1 cellular context compared by ENCODE assay signal in the genomic region with DNA sequence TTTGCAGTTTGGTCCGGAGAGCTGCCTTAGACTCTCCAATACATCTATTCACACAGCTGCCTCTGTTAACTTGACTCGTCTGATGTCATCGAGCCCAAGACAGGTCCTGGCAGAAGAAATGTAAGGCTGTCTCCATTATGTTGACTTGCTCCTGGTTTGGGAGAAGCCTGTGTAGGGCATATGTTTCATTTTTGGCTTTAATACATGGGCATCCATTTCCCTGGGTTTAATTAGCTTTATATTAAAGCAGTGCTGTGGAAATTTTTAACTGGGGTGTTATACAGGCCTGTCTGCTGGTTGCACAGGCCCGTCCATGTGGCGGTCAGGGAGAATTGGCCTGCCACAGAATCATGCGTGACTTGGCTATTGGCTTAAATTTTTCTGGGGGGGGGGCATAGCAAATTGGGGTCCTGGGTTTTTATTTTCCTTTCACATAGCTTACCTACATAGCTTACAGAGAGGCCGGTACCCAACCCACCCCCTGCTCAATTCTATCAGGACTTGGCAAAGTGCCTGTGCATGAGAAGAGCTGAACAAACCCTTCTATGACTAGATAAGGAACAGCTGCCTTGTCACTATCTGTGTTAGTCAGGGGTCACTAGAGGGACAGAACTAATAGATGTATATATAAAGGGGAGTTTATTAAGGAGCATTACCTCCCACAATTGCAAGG.
TF ChIP-seq lines count a peak whose summit lies in the region.

No MANE protein-coding gene starts in this region.

TF ChIP-seq in K562, 482 proteins besides CTCF, POLR2A, EP300 and RAD21 (continued from another document and continues in another):
- TF ChIP-seq KAT8 (IDR thresholded peaks at IDR 0.05; ENCODE audit: low read depth): no peak
- TF ChIP-seq ZNF766 (CRISPR knock-in tag; conservative IDR thresholded peaks at IDR 0.05): peak; percentile 82
- TF ChIP-seq SIN3B (IDR thresholded peaks at IDR 0.05; ENCODE audit: low read depth): no peak
- no peak for TF ChIP-seq RB1 (IDR thresholded peaks at IDR 0.05; ENCODE audit: low read depth)
- no peak for TF ChIP-seq ZBTB17 (CRISPR knock-in tag; IDR thresholded peaks at IDR 0.05)
- TF ChIP-seq, protein P1, sequence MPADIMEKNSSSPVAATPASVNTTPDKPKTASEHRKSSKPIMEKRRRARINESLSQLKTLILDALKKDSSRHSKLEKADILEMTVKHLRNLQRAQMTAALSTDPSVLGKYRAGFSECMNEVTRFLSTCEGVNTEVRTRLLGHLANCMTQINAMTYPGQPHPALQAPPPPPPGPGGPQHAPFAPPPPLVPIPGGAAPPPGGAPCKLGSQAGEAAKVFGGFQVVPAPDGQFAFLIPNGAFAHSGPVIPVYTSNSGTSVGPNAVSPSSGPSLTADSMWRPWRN (IDR thresholded peaks at IDR 0.05; ENCODE audit: low read depth): no peak
- TF ChIP-seq ZBTB8A (IDR thresholded peaks at IDR 0.05; ENCODE audit: partially characterized antibody): no peak
- TF ChIP-seq NFRKB (IDR thresholded peaks at IDR 0.05; ENCODE audit: low read depth): peak; percentile 68
- no peak for TF ChIP-seq RFX5 (IDR thresholded peaks at IDR 0.05; ENCODE audit: low read depth, low read length)
- TF ChIP-seq, protein P2, sequence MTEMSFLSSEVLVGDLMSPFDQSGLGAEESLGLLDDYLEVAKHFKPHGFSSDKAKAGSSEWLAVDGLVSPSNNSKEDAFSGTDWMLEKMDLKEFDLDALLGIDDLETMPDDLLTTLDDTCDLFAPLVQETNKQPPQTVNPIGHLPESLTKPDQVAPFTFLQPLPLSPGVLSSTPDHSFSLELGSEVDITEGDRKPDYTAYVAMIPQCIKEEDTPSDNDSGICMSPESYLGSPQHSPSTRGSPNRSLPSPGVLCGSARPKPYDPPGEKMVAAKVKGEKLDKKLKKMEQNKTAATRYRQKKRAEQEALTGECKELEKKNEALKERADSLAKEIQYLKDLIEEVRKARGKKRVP (CRISPR knock-in tag; IDR thresholded peaks at IDR 0.05): no peak; the same call in 1 of the 2 replicates
- TF ChIP-seq CHD2 (IDR thresholded peaks at IDR 0.05; ENCODE audit: low read depth, low read length): no peak
- TF ChIP-seq EWSR1 (IDR thresholded peaks at IDR 0.05; ENCODE audit: borderline replicate concordance, low read depth, partially characterized antibody): no peak
- no peak for TF ChIP-seq ZNF586 (CRISPR knock-in tag; conservative IDR thresholded peaks at IDR 0.05)
- TF ChIP-seq C11orf30 (IDR thresholded peaks at IDR 0.05; ENCODE audit: low read depth): no peak
- no peak for TF ChIP-seq NONO (IDR thresholded peaks at IDR 0.05; ENCODE audit: low read depth in 2 of 2, low read length in 1 of 2)
- TF ChIP-seq SMAD2 (IDR thresholded peaks at IDR 0.05; ENCODE audit: low read depth, low read length): no peak
- no peak for TF ChIP-seq HDGF (IDR thresholded peaks at IDR 0.05)
- no peak for TF ChIP-seq MXI1 (IDR thresholded peaks at IDR 0.05; ENCODE audit: low read depth, low read length)
- TF ChIP-seq U2AF1 (optimal IDR thresholded peaks at IDR 0.05; ENCODE audit: low read depth, low read length): no peak
- TF ChIP-seq PYGO2 (tag; IDR thresholded peaks at IDR 0.05): no peak
- TF ChIP-seq NFIC (IDR thresholded peaks at IDR 0.05): peak; percentile 97
- TF ChIP-seq, protein P3, sequence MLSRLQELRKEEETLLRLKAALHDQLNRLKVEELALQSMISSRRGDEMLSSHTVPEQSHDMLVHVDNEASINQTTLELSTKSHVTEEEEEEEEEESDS (CRISPR knock-in tag; IDR thresholded peaks at IDR 0.05): no peak
- no peak for TF ChIP-seq ZNF780A (CRISPR knock-in tag; IDR thresholded peaks at IDR 0.05)
- TF ChIP-seq, protein P4, sequence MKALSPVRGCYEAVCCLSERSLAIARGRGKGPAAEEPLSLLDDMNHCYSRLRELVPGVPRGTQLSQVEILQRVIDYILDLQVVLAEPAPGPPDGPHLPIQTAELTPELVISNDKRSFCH (CRISPR knock-in tag; IDR thresholded peaks at IDR 0.05): no peak
- TF ChIP-seq, protein P4 (tag; IDR thresholded peaks at IDR 0.05): no peak; the same call in 1 of the 2 replicates
- TF ChIP-seq POLR2AphosphoS2 (IDR thresholded peaks at IDR 0.05; ENCODE audit: low read length): no peak
- no peak for TF ChIP-seq CHD1 (IDR thresholded peaks at IDR 0.05; ENCODE audit: low read length)
- peak; percentile 60 for TF ChIP-seq TCF3 (CRISPR knock-in tag; IDR thresholded peaks at IDR 0.05)
- TF ChIP-seq CHD4 (IDR thresholded peaks at IDR 0.05; ENCODE audit: insufficient read depth, insufficient replicate concordance, low read depth, low read length, poor library complexity, severe bottlenecking): no peak
- TF ChIP-seq, protein P5, sequence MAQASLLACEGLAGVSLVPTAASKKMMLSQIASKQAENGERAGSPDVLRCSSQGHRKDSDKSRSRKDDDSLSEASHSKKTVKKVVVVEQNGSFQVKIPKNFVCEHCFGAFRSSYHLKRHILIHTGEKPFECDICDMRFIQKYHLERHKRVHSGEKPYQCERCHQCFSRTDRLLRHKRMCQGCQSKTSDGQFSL (CRISPR knock-in tag; IDR thresholded peaks at IDR 0.05): no peak
- TF ChIP-seq, protein P5 (tag; IDR thresholded peaks at IDR 0.05): no peak; a peak in 1 of 4 replicates
- no peak for TF ChIP-seq ZNF12 (CRISPR knock-in tag; IDR thresholded peaks at IDR 0.05)
- peak; percentile 77 for TF ChIP-seq SMAD1 (IDR thresholded peaks at IDR 0.05; ENCODE audit: low read depth, low read length, partially characterized antibody)
- TF ChIP-seq, protein P6, sequence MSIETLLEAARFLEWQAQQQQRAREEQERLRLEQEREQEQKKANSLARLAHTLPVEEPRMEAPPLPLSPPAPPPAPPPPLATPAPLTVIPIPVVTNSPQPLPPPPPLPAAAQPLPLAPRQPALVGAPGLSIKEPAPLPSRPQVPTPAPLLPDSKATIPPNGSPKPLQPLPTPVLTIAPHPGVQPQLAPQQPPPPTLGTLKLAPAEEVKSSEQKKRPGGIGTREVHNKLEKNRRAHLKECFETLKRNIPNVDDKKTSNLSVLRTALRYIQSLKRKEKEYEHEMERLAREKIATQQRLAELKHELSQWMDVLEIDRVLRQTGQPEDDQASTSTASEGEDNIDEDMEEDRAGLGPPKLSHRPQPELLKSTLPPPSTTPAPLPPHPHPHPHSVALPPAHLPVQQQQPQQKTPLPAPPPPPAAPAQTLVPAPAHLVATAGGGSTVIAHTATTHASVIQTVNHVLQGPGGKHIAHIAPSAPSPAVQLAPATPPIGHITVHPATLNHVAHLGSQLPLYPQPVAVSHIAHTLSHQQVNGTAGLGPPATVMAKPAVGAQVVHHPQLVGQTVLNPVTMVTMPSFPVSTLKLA (conservative IDR thresholded peaks at IDR 0.05): peak in 1 of 2 experiments; percentile 29; a peak in 1 of 4 replicates
- TF ChIP-seq, protein P7, sequence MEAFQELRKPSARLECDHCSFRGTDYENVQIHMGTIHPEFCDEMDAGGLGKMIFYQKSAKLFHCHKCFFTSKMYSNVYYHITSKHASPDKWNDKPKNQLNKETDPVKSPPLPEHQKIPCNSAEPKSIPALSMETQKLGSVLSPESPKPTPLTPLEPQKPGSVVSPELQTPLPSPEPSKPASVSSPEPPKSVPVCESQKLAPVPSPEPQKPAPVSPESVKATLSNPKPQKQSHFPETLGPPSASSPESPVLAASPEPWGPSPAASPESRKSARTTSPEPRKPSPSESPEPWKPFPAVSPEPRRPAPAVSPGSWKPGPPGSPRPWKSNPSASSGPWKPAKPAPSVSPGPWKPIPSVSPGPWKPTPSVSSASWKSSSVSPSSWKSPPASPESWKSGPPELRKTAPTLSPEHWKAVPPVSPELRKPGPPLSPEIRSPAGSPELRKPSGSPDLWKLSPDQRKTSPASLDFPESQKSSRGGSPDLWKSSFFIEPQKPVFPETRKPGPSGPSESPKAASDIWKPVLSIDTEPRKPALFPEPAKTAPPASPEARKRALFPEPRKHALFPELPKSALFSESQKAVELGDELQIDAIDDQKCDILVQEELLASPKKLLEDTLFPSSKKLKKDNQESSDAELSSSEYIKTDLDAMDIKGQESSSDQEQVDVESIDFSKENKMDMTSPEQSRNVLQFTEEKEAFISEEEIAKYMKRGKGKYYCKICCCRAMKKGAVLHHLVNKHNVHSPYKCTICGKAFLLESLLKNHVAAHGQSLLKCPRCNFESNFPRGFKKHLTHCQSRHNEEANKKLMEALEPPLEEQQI (IDR thresholded peaks at IDR 0.05): no peak
- no peak for TF ChIP-seq ZBTB1 (CRISPR knock-in tag; IDR thresholded peaks at IDR 0.05; ENCODE audit: borderline replicate concordance, low read depth)
- no peak for TF ChIP-seq ZC3H8 (IDR thresholded peaks at IDR 0.05)
- TF ChIP-seq ZNF224 (CRISPR knock-in tag; IDR thresholded peaks at IDR 0.05): no peak
- TF ChIP-seq MEF2A (IDR thresholded peaks at IDR 0.05; ENCODE audit: control insufficient read depth, low read depth, low read length): no peak
- no peak for TF ChIP-seq RBM39 (optimal IDR thresholded peaks at IDR 0.05; ENCODE audit: low read depth, low read length)
- TF ChIP-seq, protein P8, sequence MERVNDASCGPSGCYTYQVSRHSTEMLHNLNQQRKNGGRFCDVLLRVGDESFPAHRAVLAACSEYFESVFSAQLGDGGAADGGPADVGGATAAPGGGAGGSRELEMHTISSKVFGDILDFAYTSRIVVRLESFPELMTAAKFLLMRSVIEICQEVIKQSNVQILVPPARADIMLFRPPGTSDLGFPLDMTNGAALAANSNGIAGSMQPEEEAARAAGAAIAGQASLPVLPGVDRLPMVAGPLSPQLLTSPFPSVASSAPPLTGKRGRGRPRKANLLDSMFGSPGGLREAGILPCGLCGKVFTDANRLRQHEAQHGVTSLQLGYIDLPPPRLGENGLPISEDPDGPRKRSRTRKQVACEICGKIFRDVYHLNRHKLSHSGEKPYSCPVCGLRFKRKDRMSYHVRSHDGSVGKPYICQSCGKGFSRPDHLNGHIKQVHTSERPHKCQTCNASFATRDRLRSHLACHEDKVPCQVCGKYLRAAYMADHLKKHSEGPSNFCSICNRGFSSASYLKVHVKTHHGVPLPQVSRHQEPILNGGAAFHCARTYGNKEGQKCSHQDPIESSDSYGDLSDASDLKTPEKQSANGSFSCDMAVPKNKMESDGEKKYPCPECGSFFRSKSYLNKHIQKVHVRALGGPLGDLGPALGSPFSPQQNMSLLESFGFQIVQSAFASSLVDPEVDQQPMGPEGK (CRISPR knock-in tag; IDR thresholded peaks at IDR 0.05; ENCODE audit: borderline replicate concordance): 0 out of 2 replicates have a peak, but pooled peaks have one; percentile 29
- peak; percentile 22; the same call in 1 of the 2 replicates for TF ChIP-seq MAFG (tag; conservative IDR thresholded peaks at IDR 0.05)
- TF ChIP-seq, protein P9, sequence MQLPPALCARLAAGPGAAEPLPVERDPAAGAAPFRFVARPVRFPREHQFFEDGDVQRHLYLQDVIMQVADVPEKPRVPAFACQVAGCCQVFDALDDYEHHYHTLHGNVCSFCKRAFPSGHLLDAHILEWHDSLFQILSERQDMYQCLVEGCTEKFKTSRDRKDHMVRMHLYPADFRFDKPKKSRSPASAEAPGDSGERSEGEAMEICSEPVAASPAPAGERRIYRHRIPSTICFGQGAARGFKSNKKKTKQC (CRISPR knock-in tag; IDR thresholded peaks at IDR 0.05): no peak
- no peak for TF ChIP-seq HIVEP1 (CRISPR knock-in tag; IDR thresholded peaks at IDR 0.05)
- TF ChIP-seq ZNF146 (CRISPR knock-in tag; IDR thresholded peaks at IDR 0.05; ENCODE audit: unreplicated experiment): no peak
- no peak for TF ChIP-seq ZNF263 (CRISPR knock-in tag; IDR thresholded peaks at IDR 0.05; ENCODE audit: borderline replicate concordance)
- TF ChIP-seq, protein P10, sequence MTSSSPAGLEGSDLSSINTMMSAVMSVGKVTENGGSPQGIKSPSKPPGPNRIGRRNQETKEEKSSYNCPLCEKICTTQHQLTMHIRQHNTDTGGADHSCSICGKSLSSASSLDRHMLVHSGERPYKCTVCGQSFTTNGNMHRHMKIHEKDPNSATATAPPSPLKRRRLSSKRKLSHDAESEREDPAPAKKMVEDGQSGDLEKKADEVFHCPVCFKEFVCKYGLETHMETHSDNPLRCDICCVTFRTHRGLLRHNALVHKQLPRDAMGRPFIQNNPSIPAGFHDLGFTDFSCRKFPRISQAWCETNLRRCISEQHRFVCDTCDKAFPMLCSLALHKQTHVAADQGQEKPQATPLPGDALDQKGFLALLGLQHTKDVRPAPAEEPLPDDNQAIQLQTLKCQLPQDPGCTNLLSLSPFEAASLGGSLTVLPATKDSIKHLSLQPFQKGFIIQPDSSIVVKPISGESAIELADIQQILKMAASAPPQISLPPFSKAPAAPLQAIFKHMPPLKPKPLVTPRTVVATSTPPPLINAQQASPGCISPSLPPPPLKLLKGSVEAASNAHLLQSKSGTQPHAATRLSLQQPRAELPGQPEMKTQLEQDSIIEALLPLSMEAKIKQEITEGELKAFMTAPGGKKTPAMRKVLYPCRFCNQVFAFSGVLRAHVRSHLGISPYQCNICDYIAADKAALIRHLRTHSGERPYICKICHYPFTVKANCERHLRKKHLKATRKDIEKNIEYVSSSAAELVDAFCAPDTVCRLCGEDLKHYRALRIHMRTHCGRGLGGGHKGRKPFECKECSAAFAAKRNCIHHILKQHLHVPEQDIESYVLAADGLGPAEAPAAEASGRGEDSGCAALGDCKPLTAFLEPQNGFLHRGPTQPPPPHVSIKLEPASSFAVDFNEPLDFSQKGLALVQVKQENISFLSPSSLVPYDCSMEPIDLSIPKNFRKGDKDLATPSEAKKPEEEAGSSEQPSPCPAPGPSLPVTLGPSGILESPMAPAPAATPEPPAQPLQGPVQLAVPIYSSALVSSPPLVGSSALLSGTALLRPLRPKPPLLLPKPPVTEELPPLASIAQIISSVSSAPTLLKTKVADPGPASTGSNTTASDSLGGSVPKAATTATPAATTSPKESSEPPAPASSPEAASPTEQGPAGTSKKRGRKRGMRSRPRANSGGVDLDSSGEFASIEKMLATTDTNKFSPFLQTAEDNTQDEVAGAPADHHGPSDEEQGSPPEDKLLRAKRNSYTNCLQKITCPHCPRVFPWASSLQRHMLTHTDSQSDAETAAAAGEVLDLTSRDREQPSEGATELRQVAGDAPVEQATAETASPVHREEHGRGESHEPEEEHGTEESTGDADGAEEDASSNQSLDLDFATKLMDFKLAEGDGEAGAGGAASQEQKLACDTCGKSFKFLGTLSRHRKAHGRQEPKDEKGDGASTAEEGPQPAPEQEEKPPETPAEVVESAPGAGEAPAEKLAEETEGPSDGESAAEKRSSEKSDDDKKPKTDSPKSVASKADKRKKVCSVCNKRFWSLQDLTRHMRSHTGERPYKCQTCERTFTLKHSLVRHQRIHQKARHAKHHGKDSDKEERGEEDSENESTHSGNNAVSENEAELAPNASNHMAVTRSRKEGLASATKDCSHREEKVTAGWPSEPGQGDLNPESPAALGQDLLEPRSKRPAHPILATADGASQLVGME (CRISPR knock-in tag; IDR thresholded peaks at IDR 0.05): no peak
